ENCODE assay signal across 19 cellular contexts in the genomic region with DNA sequence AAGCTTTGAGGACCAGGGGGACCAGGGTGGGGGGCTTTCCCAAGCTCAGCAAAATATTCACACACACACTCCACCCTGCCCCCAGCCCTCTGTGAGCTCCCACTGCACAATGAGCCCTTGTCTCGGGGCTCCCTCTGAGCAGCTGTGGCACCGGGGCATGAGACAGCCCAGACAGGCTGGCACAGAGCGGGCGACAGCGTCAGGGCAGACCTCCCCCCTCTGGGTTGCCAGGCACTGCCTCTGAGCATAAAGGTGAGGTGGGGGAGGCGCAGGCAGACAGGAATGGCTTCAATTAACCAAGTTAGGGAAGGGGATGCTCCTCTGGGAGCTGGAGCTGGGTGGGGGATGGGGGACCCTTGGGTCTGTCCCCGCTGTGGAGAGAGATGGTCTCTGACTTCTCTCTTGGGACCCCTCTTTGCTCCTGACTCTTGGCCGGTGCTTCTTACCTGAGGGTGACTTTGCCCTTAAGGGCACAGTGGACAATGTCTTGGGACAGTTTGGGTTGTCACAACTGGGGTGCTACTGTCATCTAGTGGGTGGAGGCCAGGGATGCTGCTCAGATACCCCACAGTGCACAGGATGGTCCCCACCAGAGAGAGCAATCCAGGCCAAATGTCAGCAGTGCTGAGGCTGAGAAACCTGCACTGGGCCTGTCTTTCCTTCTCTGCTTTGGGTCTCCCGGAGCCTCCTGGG. TPM values are rescaled to one million over a fixed set of nuclear protein-coding genes. Genes with fewer than 3 reads are reported as not detected.
A peak's percentile ranks its signal among the peaks of the same experiment; 100 is the strongest.
DNase-seq lines count a peak whose midpoint lies in the region; ATAC-seq and TF ChIP-seq lines count a peak whose summit lies in the region.
"Had no signal": no experiment of that assay in that cellular context is flagged by ENCODE, and none has a peak within 500 bp of the region (broad histone marks: within the 10 kb centered on the region; RNA-seq: fewer than 3 reads in every experiment).

No MANE protein-coding gene starts in this region.

- ATAC-seq in HG03045 (IDR thresholded peaks at IDR 0.05; ENCODE audit: unreplicated experiment), result no peak
- ATAC-seq: naive thymus-derived CD4-positive, alpha-beta T cell; SK-N-SH treated with all-trans-retinoic acid at 6 μM for 48 hours had no signal

- H3K9ac ChIP-seq in endodermal cell (ENCODE audit: extremely low read depth, low read length, poor library complexity, severe bottlenecking), result no peak overlapping the region

- peak overlapping the region; percentile 99 for H3K27ac ChIP-seq in substantia nigra (ENCODE audit: low read depth, low read length, poor library complexity, severe bottlenecking)
- no peak overlapping the region for H3K27ac ChIP-seq in endodermal cell (ENCODE audit: low read depth, low read length)
- H3K27ac ChIP-seq: PC-9 had no signal

- no peaks in the 10 kb centered on the region for H3K9me3 ChIP-seq in endodermal cell (ENCODE audit: control insufficient read depth, low read length)

- no peaks in the 10 kb centered on the region for H3K27me3 ChIP-seq in endodermal cell (ENCODE audit: control insufficient read depth, insufficient read depth, low read length, poor library complexity, severe bottlenecking)

- H3K27me3 Mint-ChIP-seq in brain (peaks cover 27% of the 10 kb centered on the region), endodermal cell (ENCODE audit: insufficient read depth) (peaks cover 52% of the 10 kb centered on the region)
- H3K27me3 Mint-ChIP-seq: naive thymus-derived CD4-positive, alpha-beta T cell had no signal

- peaks cover 10% of the 10 kb centered on the region for H3K4me1 ChIP-seq in endodermal cell (ENCODE audit: control insufficient read depth, insufficient read depth, low read length)

- H3K4me1 Mint-ChIP-seq in brain (peaks cover 90% of the 10 kb centered on the region), endodermal cell (peaks cover 24% of the 10 kb centered on the region)

- H3K36me3 Mint-ChIP-seq in brain (no peaks in the 10 kb centered on the region), endodermal cell (ENCODE audit: low read depth) (no peaks in the 10 kb centered on the region)

- DNase-seq in NCI-H2171 (lab: John Stamatoyannopoulos, UW) (peak; percentile 43), middle frontal gyrus (ENCODE audit: extremely low spot score, low spot score) (peak; percentile 84), substantia nigra (lab: John Stamatoyannopoulos, UW) (peak in 47 of 49 donors; percentile 62 to 99 (median 92)), activated gamma-delta T cell treated with Interleukin-2 at 50 U/mL for 16 hours (no peak), COR-L47 (lab: John Stamatoyannopoulos, UW) (no peak), endodermal cell (no peak)
- DNase-seq: activated CD4-positive, alpha-beta T cell treated with anti-CD3 and anti-CD28 coated beads, Interleukin-2, amount 50 U/mL, for 4 hours; activated naive CD4-positive, alpha-beta T cell treated with anti-CD3 and anti-CD28 coated beads, Interleukin-2, amount 50 U/mL, for 16 hours; DMS53; naive thymus-derived CD4-positive, alpha-beta T cell; NCI-H187; NCI-H524 treated with DMSO at 0.1 percent for 48 hours; PC-9; stimulated activated CD4-positive, alpha-beta T cell treated with anti-CD3 and anti-CD28 coated beads, Interleukin-2, amount 100 ng/mL, for 48 hours; trophoblast cell had no signal

- TF ChIP-seq CTCF in brain (conservative IDR thresholded peaks at IDR 0.05) (no peak), endodermal cell (conservative IDR thresholded peaks at IDR 0.05) (no peak)

- peak overlapping the region in 4 of 5 experiments; percentile 88 to 97 (median 96) for H3K27ac Mint-ChIP-seq in brain
- no peak overlapping the region for H3K27ac Mint-ChIP-seq in endodermal cell
- H3K27ac Mint-ChIP-seq: naive thymus-derived CD4-positive, alpha-beta T cell had no signal

- peak overlapping the region in 2 of 5 experiments; percentile 65 to 67 for H3K4me3 Mint-ChIP-seq in brain
- no peak overlapping the region for H3K4me3 Mint-ChIP-seq in endodermal cell
- H3K4me3 Mint-ChIP-seq: naive thymus-derived CD4-positive, alpha-beta T cell had no signal

- WGBS in endodermal cell (ENCODE audit: insufficient coverage in 1 of 2, insufficient read length in 1 of 2), 2 experiments, result 83 to 92% methylated on average over 4 to 9 of the region's 9 CpGs

- no peaks in the 10 kb centered on the region for H3K36me3 ChIP-seq in endodermal cell (ENCODE audit: control insufficient read depth, insufficient read depth, low read length)

- H3K9me3 Mint-ChIP-seq in brain, result no peaks in the 10 kb centered on the region
- no peaks in the 10 kb centered on the region for H3K9me3 Mint-ChIP-seq in endodermal cell

- no peak overlapping the region for H3K4me3 ChIP-seq in endodermal cell (ENCODE audit: low read length)
- H3K4me3 ChIP-seq: PC-9 had no signal

RNA-seq across cellular contexts. Expression of a gene that starts 30.3 kb away (rescaled TPM):
- polyA plus RNA-seq in brain (ENCODE audit: insufficient read depth, low read depth, low replicate concordance), result 2.3 TPM
- total RNA-seq in endodermal cell, result 1 to 10 TPM; 1.9 to 2.0 TPM
- polyA plus RNA-seq in endodermal cell (2013, experiment 1 of 2), result 1.00 TPM
- 1.1 TPM for polyA plus RNA-seq in endodermal cell (2013, experiment 2 of 2)
- total RNA-seq: M059J had no signal

RNA-seq across cellular contexts. Expression of a gene that starts 44.2 kb away (rescaled TPM):
- 25.9 TPM for polyA plus RNA-seq in brain (ENCODE audit: insufficient read depth, low read depth, low replicate concordance)
- total RNA-seq in endodermal cell, result 10 to 100 TPM; 51.3 to 66.2 TPM
- 37.5 TPM for polyA plus RNA-seq in endodermal cell (2013, experiment 1 of 2)
- polyA plus RNA-seq in endodermal cell (2013, experiment 2 of 2), result 35.3 TPM

RNA-seq across cellular contexts. Expression of a gene that starts 45.7 kb away (rescaled TPM):
- polyA plus RNA-seq in brain (ENCODE audit: insufficient read depth, low read depth, low replicate concordance), result 42.2 TPM
- total RNA-seq in endodermal cell, result 100 to 1,000 TPM; 164 to 172 TPM
- polyA plus RNA-seq in endodermal cell (2013, experiment 1 of 2), result 61.1 TPM
- polyA plus RNA-seq in endodermal cell (2013, experiment 2 of 2), result 53.8 TPM

Comparison
In these comparisons a context has a peak if more than half of its experiments do, and no peak if none do; other contexts are left out.
1. DNase-seq: peak in NCI-H2171 (single experiment), middle frontal gyrus (single experiment) and substantia nigra (47 of 49); none in activated gamma-delta T cell treated with Interleukin-2 at 50 U/mL for 16 hours (single experiment), COR-L47 (single experiment) and endodermal cell (single experiment).